In genomic region chr16:24995033-24995432, GRCh38 we compare ENCODE assay signal across 20 cellular contexts. TPM values are rescaled to one million over a fixed set of nuclear protein-coding genes. Genes with fewer than 3 reads are reported as not detected.
DNase-seq lines count a peak whose midpoint lies in the region; ATAC-seq, FAIRE-seq and TF ChIP-seq lines count a peak whose summit lies in the region.
"Had no signal": no experiment of that assay in that cellular context is flagged by ENCODE, and none has a peak within 500 bp of the region (broad histone marks: within the 10 kb centered on the region; RNA-seq: fewer than 3 reads in every experiment).

No MANE protein-coding gene starts in this region.

- H4K20me1 ChIP-seq in GM23338 (replicated peaks; ENCODE audit: insufficient read depth) = peaks cover 23% of the 10 kb centered on the region

- H3K4me3 ChIP-seq in A549 = no peak overlapping the region
- no peak overlapping the region for H3K4me3 ChIP-seq in GM23338
- H3K4me3 ChIP-seq: cardiac muscle cell had no signal

- H3K4me3 Mint-ChIP-seq in GM23338 (no peak overlapping the region), nephron progenitor cell (no peak overlapping the region)
- H3K4me3 Mint-ChIP-seq in central memory CD8-positive, alpha-beta T cell = no peak overlapping the region
- H3K4me3 Mint-ChIP-seq in activated T-helper 2 cell treated with anti-CD3 and anti-CD28 coated beads, Interferon-gamma antibody, Interleukin-2, Interleukin-4, amounts not matched to agents 10 μg/mL and 5 μg/mL and 100 μg/mL, durations not matched to agents 14 hours and 24 hours and 36 hours (ENCODE audit: low read depth) = no peak overlapping the region
- H3K4me3 Mint-ChIP-seq: activated CD4-positive, alpha-beta T cell treated with anti-CD3 and anti-CD28 coated beads for 36 hours had no signal

- DNase-seq in A549 (ENCODE audit: low read depth in 1 of 2, low spot score in 1 of 2) (no peak), GM23338 (ENCODE audit: low spot score) (no peak), nephron progenitor cell (no peak), G401 (ENCODE audit: low spot score) (no peak)
- DNase-seq in central memory CD8-positive, alpha-beta T cell (ENCODE audit: low spot score in 2 of 2) = no peak
- DNase-seq in activated T-helper 2 cell treated with anti-CD3 and anti-CD28 coated beads, Interferon-gamma antibody, Interleukin-2, Interleukin-4, amounts not matched to agents 10 μg/mL and 5 μg/mL and 100 μg/mL, durations not matched to agents 14 hours and 24 hours and 36 hours (ENCODE audit: low spot score) = no peak
- DNase-seq: activated CD4-positive, alpha-beta T cell treated with anti-CD3 and anti-CD28 coated beads for 36 hours; activated T-cell treated with anti-CD3 and anti-CD28 coated beads, Interleukin-2, amount 50 U/mL, for 1 hour; foreskin melanocyte; naive thymus-derived CD4-positive, alpha-beta T cell; NCI-H1092; SHP77 treated with DMSO at 0.1 percent for 48 hours; substantia nigra had no signal

- no peaks in the 10 kb centered on the region for H3F3A ChIP-seq in GM23338 (replicated peaks; ENCODE audit: low read depth)

- peaks cover 19% of the 10 kb centered on the region for H3K4me1 Mint-ChIP-seq in GM23338
- H3K4me1 Mint-ChIP-seq in central memory CD8-positive, alpha-beta T cell = peaks cover 68% of the 10 kb centered on the region
- peaks cover 33% of the 10 kb centered on the region for H3K4me1 Mint-ChIP-seq in nephron progenitor cell
- peaks cover 26% of the 10 kb centered on the region for H3K4me1 Mint-ChIP-seq in activated T-helper 2 cell treated with anti-CD3 and anti-CD28 coated beads, Interferon-gamma antibody, Interleukin-2, Interleukin-4, amounts not matched to agents 10 μg/mL and 5 μg/mL and 100 μg/mL, durations not matched to agents 14 hours and 24 hours and 36 hours (ENCODE audit: low read depth)

- no peak for TF ChIP-seq CTCF in A549 (IDR thresholded peaks at IDR 0.05)
- no peak for TF ChIP-seq CTCF in GM23338 (conservative IDR thresholded peaks at IDR 0.05; ENCODE audit: low read depth in 2 of 2)
- TF ChIP-seq CTCF in nephron progenitor cell (IDR thresholded peaks at IDR 0.05) = no peak

- no peaks in the 10 kb centered on the region for H3K27me3 Mint-ChIP-seq in GM23338 (ENCODE audit: insufficient read depth, low read depth, poor library complexity)
- no peaks in the 10 kb centered on the region for H3K27me3 Mint-ChIP-seq in central memory CD8-positive, alpha-beta T cell
- no peaks in the 10 kb centered on the region for H3K27me3 Mint-ChIP-seq in nephron progenitor cell (ENCODE audit: low read depth, poor library complexity)
- no peaks in the 10 kb centered on the region for H3K27me3 Mint-ChIP-seq in activated T-helper 2 cell treated with anti-CD3 and anti-CD28 coated beads, Interferon-gamma antibody, Interleukin-2, Interleukin-4, amounts not matched to agents 10 μg/mL and 5 μg/mL and 100 μg/mL, durations not matched to agents 14 hours and 24 hours and 36 hours (ENCODE audit: low read depth)
- H3K27me3 Mint-ChIP-seq: activated CD4-positive, alpha-beta T cell treated with anti-CD3 and anti-CD28 coated beads for 36 hours; naive thymus-derived CD4-positive, alpha-beta T cell had no signal

- H3K36me3 Mint-ChIP-seq in GM23338 (ENCODE audit: low read depth) (peaks cover 10% of the 10 kb centered on the region), nephron progenitor cell (ENCODE audit: low read depth) (peaks cover 37% of the 10 kb centered on the region)
- peaks cover 3% of the 10 kb centered on the region for H3K36me3 Mint-ChIP-seq in central memory CD8-positive, alpha-beta T cell (ENCODE audit: insufficient read depth)
- H3K36me3 Mint-ChIP-seq in activated T-helper 2 cell treated with anti-CD3 and anti-CD28 coated beads, Interferon-gamma antibody, Interleukin-2, Interleukin-4, amounts not matched to agents 10 μg/mL and 5 μg/mL and 100 μg/mL, durations not matched to agents 14 hours and 24 hours and 36 hours (ENCODE audit: low read depth) = no peaks in the 10 kb centered on the region

- H3K27me3 ChIP-seq in GM23338 (ENCODE audit: insufficient read depth) = no peaks in the 10 kb centered on the region
- H3K27me3 ChIP-seq: cardiac muscle cell had no signal

- H3K36me3 ChIP-seq in GM23338 (ENCODE audit: insufficient read depth) = no peaks in the 10 kb centered on the region
- H3K36me3 ChIP-seq: cardiac muscle cell had no signal

- in situ Hi-C loops in G401 (cut with HindIII; ENCODE audit: low sequenced_read_pairs) = no loop called here

- TF ChIP-seq RAD21 in A549 (conservative IDR thresholded peaks at IDR 0.05 in 1 of 2, IDR thresholded peaks at IDR 0.05 in 1 of 2) = no peak

- ATAC-seq in A549 (no peak), GM23338 (no peak), GM21723 (IDR thresholded peaks at IDR 0.05; ENCODE audit: unreplicated experiment) (no peak), GM21367 (IDR thresholded peaks at IDR 0.05; ENCODE audit: unreplicated experiment) (no peak)
- no peak for ATAC-seq in central memory CD8-positive, alpha-beta T cell (replicated peaks; ENCODE audit: extremely low read depth, poor library complexity, severe bottlenecking)
- ATAC-seq: naive thymus-derived CD4-positive, alpha-beta T cell had no signal

- no peak for FAIRE-seq in A549 (lab: Jason Lieb, UNC)
- FAIRE-seq: endometrium, G401.6, GM12891 had no signal

- H3K9me3 Mint-ChIP-seq in GM23338 (no peaks in the 10 kb centered on the region), nephron progenitor cell (no peaks in the 10 kb centered on the region)
- no peaks in the 10 kb centered on the region for H3K9me3 Mint-ChIP-seq in central memory CD8-positive, alpha-beta T cell
- H3K9me3 Mint-ChIP-seq in activated T-helper 2 cell treated with anti-CD3 and anti-CD28 coated beads, Interferon-gamma antibody, Interleukin-2, Interleukin-4, amounts not matched to agents 10 μg/mL and 5 μg/mL and 100 μg/mL, durations not matched to agents 14 hours and 24 hours and 36 hours = no peaks in the 10 kb centered on the region
- H3K9me3 Mint-ChIP-seq: naive thymus-derived CD4-positive, alpha-beta T cell had no signal

- H3K27ac Mint-ChIP-seq in GM23338 = peak overlapping the region; percentile 67; the same call in 1 of the 2 replicates
- peak overlapping the region; percentile 46 for H3K27ac Mint-ChIP-seq in central memory CD8-positive, alpha-beta T cell (ENCODE audit: low read depth)
- peak overlapping the region; percentile 40 for H3K27ac Mint-ChIP-seq in nephron progenitor cell
- no peak overlapping the region for H3K27ac Mint-ChIP-seq in activated T-helper 2 cell treated with anti-CD3 and anti-CD28 coated beads, Interferon-gamma antibody, Interleukin-2, Interleukin-4, amounts not matched to agents 10 μg/mL and 5 μg/mL and 100 μg/mL, durations not matched to agents 14 hours and 24 hours and 36 hours
- H3K27ac Mint-ChIP-seq: activated CD4-positive, alpha-beta T cell treated with anti-CD3 and anti-CD28 coated beads for 36 hours had no signal

- no peak for TF ChIP-seq POLR2A in A549 (IDR thresholded peaks at IDR 0.05; ENCODE audit: low read length)

- no peaks in the 10 kb centered on the region for H3K9me3 ChIP-seq in A549

- no peak for TF ChIP-seq EP300 in A549 (IDR thresholded peaks at IDR 0.05)

- WGBS in A549 (ENCODE audit: missing lambda C conversion rate) = 94% methylated on average over 5 of the region's 5 CpGs

- H3K27ac ChIP-seq in A549 (peak overlapping the region in 1 of 2 experiments; percentile 74; a peak in 3 of 6 replicates), GM23338 (ENCODE audit: low read depth) (no peak overlapping the region)
- H3K27ac ChIP-seq: cardiac muscle cell, KMS-11 had no signal

- H3K4me1 ChIP-seq in A549 (peaks cover 47% of the 10 kb centered on the region), GM23338 (ENCODE audit: insufficient read depth) (no peaks in the 10 kb centered on the region; the same call in 1 of the 2 replicates)

- H3K79me2 ChIP-seq in GM23338 (replicated peaks; ENCODE audit: insufficient read depth) = peaks cover 100% of the 10 kb centered on the region

- CTCF ChIA-PET in A549 (lab: Yijun Ruan, JAX) = no interaction called here

- H3K9me2 ChIP-seq in GM23338 (ENCODE audit: insufficient read depth) = no peaks in the 10 kb centered on the region

- no peak overlapping the region for H2AFZ ChIP-seq in GM23338

- POLR2A ChIA-PET in A549 (lab: Yijun Ruan, JAX) = no interaction called here

- intact Hi-C loops in activated T-helper 2 cell treated with anti-CD3 and anti-CD28 coated beads, Interferon-gamma antibody, Interleukin-2, Interleukin-4, amounts not matched to agents 10 μg/mL and 5 μg/mL and 100 μg/mL, durations not matched to agents 14 hours and 24 hours and 36 hours (cut with micrococcal nuclease) = no loop called here

- peak overlapping the region; percentile 66; the same call in 1 of the 3 replicates for H3K4me2 ChIP-seq in A549
- no peak overlapping the region for H3K4me2 ChIP-seq in GM23338
- H3K4me2 ChIP-seq: KMS-11 had no signal

TF ChIP-seq in A549, 52 proteins besides CTCF, POLR2A, EP300 and RAD21 (continues in another document):
- no peak for TF ChIP-seq ZFP36 (IDR thresholded peaks at IDR 0.05; ENCODE audit: borderline replicate concordance, partially characterized antibody)

TF ChIP-seq in GM23338, 12 proteins besides CTCF, POLR2A, EP300 and RAD21 (continues in another document):
- no peak for TF ChIP-seq CREB1 (CRISPR knock-in tag; IDR thresholded peaks at IDR 0.05; ENCODE audit: low read depth)

RNA-seq across cellular contexts. Expression of gene ARHGAP17, which starts 20.1 kb away (rescaled TPM):
- 28.2 and 46.4 TPM in 2 replicates for polyA plus RNA-seq in A549 (2011; rRNA removed)
- 28.5 and 35.8 TPM in 2 replicates for polyA plus RNA-seq in A549 (2012; cell fraction: cytosol; rRNA removed)
- 40.6 and 59.5 TPM in 2 replicates for polyA plus RNA-seq in A549 (2012; cell fraction: nucleus; rRNA removed)
- polyA plus RNA-seq in A549 (2017; fragmentation: RNase III; extraction: RNeasy Plus Mini Kit Qiagen cat#74134 plus additional on column Dnase treatment) = 35.7 to 37.8 TPM (median 37.6 TPM) in 3 replicates
- 43.7 and 44.1 TPM in 2 replicates for polyA minus RNA-seq in A549 (2011; rRNA and poly(A)+ RNA removed)
- total RNA-seq in GM23338 (2014; rRNA removed; shearing (Covaris generic)) = 59.0 and 85.5 TPM in 2 replicates
- 40.0 and 40.6 TPM in 2 replicates for polyA plus RNA-seq in GM23338 (2016; fragmentation: Nextera tagmentation; extraction: Ambion mirVana)
- total RNA-seq in G401 (2014; rRNA removed; shearing (Covaris generic)) = 11.7 and 14.4 TPM in 2 replicates
- 75.4 and 84.4 TPM in 2 replicates for total RNA-seq in activated T-helper 2 cell treated with anti-CD3 and anti-CD28 coated beads, Interferon-gamma antibody, Interleukin-2, Interleukin-4, amounts not matched to agents 10 μg/mL and 5 μg/mL and 100 μg/mL, durations not matched to agents 14 hours and 24 hours and 36 hours
